Comparison of ENCODE assay signal across 29 cellular contexts in the genomic region with DNA sequence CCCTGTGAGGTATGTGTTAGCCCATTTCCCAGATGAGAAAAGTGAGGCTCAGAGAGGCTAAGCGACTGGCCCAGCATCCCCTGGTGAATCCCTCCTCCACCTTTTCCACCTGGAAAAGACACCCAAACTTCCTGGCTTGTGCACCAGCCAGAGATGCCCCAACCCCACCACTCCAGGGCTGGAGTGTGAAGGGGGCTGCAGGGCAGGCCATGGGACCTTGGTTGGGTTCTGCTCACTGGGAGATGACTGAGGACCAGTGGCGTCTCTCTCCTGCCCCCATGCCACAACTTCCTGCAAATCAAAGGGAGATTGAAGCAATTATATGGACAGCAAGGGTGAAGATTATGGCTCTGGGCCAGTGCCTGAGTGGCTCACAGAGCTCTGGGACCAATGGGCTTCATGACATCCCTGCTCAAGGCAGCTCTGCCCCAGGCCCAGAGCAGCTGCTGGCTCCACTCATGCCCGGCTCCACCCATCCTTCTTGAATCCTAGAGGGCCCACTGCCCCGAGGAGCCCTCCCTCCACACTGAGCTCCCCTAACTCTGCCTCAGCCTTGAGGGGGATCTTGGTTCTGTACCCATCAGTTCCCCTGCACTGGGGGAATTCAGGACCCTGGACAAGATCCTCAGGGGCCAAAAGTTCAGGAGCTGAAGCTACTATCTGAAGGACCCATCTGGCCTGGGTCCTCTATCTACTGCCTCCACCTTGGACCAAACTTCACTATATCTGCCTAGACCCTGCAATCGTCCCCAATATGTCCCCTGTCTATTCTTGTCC.
DNase-seq lines count a peak whose midpoint lies in the region; ATAC-seq, FAIRE-seq and TF ChIP-seq lines count a peak whose summit lies in the region.
"Had no signal": no experiment of that assay in that cellular context is flagged by ENCODE, and none has a peak within 500 bp of the region (broad histone marks: within the 10 kb centered on the region; RNA-seq: fewer than 3 reads in every experiment).

No MANE protein-coding gene starts in this region.

- H3K27me3 ChIP-seq in astrocyte (ENCODE audit: insufficient read depth, low read length) = no peaks in the 10 kb centered on the region
- H3K27me3 ChIP-seq: BE2C, sigmoid colon, SJCRH30 had no signal

- FAIRE-seq in astrocyte (lab: Jason Lieb, UNC) = no peak
- FAIRE-seq: GM18507, RCC 7860 had no signal

- no peaks in the 10 kb centered on the region for H3K36me3 ChIP-seq in astrocyte (ENCODE audit: insufficient read depth, low read length)
- H3K36me3 ChIP-seq: BE2C, left ventricle myocardium inferior, sigmoid colon, SJCRH30, tibial artery had no signal

- DNase-seq in activated T-cell treated with anti-CD3 and anti-CD28 coated beads, Interleukin-2, amount 50 U/mL, for 24 hours = peak; percentile 9
- DNase-seq in activated T-cell treated with anti-CD3 and anti-CD28 coated beads, Interleukin-2, amount 50 U/mL, for 1 hour = no peak
- DNase-seq in astrocyte (ENCODE audit: low read depth) (no peak), mesenteric fat pad (ENCODE audit: low spot score) (peak; percentile 37), NCI-H82 (lab: John Stamatoyannopoulos, UW) (no peak)
- no peak for DNase-seq in activated T-helper 1 cell treated with anti-CD3 and anti-CD28 coated beads, Interleukin-12 subunit alpha, Interleukin-12 subunit beta, Interleukin-2, Interleukin-4 antibody, amounts not matched to agents 30 ng/mL and 10 ng/mL and 1 ng/mL, durations not matched to agents 14 hours and 24 hours and 36 hours (ENCODE audit: low spot score)
- DNase-seq: activated CD4-positive, alpha-beta T cell treated with anti-CD3 and anti-CD28 coated beads for 4 hours; activated effector memory CD4-positive, alpha-beta T cell treated with Interleukin-2 at 50 U/mL for 16 hours; activated naive CD8-positive, alpha-beta T cell treated with anti-CD3 and anti-CD28 coated beads, Interleukin-2, amount 50 U/mL, for 24 hours; BE2C; effector memory CD8-positive, alpha-beta T cell; foreskin keratinocyte; GDM1; Kasumi-1; left ventricle myocardium inferior; NCI-H1694; NCI-H2171; NCI-H510A treated with DMSO at 0.1 percent for 48 hours; sigmoid colon had no signal

- H3K9ac ChIP-seq in astrocyte (ENCODE audit: low read length) = no peak overlapping the region

- no peaks in the 10 kb centered on the region for H3K36me3 Mint-ChIP-seq in activated T-cell treated with anti-CD3 and anti-CD28 coated beads, Interleukin-2, amount 50 U/mL, for 24 hours (ENCODE audit: low read depth)
- no peaks in the 10 kb centered on the region for H3K36me3 Mint-ChIP-seq in astrocyte (ENCODE audit: low read depth, unreplicated experiment)
- no peaks in the 10 kb centered on the region for H3K36me3 Mint-ChIP-seq in activated T-helper 1 cell treated with anti-CD3 and anti-CD28 coated beads, Interleukin-12 subunit alpha, Interleukin-12 subunit beta, Interleukin-2, Interleukin-4 antibody, amounts not matched to agents 30 ng/mL and 10 ng/mL and 1 ng/mL, durations not matched to agents 14 hours and 24 hours and 36 hours (ENCODE audit: low read depth)
- H3K36me3 Mint-ChIP-seq in stimulated activated memory B cell treated with anti-CD40 and anti-IgM and Interleukin-4, amounts not matched to agents 10 μg/mL and 1 μg/mL and 100 μg/mL, for 72 hours = no peaks in the 10 kb centered on the region
- H3K36me3 Mint-ChIP-seq: brain had no signal

- no peaks in the 10 kb centered on the region for H3K9me3 ChIP-seq in astrocyte (ENCODE audit: insufficient read depth, low read depth, low read length)
- H3K9me3 ChIP-seq: BE2C, left ventricle myocardium inferior, sigmoid colon, SJCRH30, tibial artery had no signal

- H3K4me2 ChIP-seq in astrocyte (ENCODE audit: low read length) = no peak overlapping the region

- no peak for ATAC-seq in stimulated activated memory B cell treated with anti-CD40 and anti-IgM and Interleukin-4, amounts not matched to agents 10 μg/mL and 1 μg/mL and 100 μg/mL, for 72 hours
- no peak for ATAC-seq in HG02642 (IDR thresholded peaks at IDR 0.05; ENCODE audit: poor library complexity, unreplicated experiment)
- ATAC-seq: activated naive CD8-positive, alpha-beta T cell treated with anti-CD3 and anti-CD28 coated beads, Interleukin-2, amount 50 U/mL, for 24 hours; effector memory CD8-positive, alpha-beta T cell; esophagus mucosa; foreskin keratinocyte; stimulated activated naive CD8-positive, alpha-beta T cell treated with anti-CD3 and anti-CD28 coated beads, Interleukin-15, amount 100 ng/mL, for 72 hours had no signal

- TF ChIP-seq CTCF in astrocyte (IDR thresholded peaks at IDR 0.05; ENCODE audit: insufficient read depth, low read depth, low read length) = no peak

- H3K27me3 Mint-ChIP-seq in activated T-cell treated with anti-CD3 and anti-CD28 coated beads, Interleukin-2, amount 50 U/mL, for 24 hours = peaks cover 58% of the 10 kb centered on the region
- peaks cover 33% of the 10 kb centered on the region for H3K27me3 Mint-ChIP-seq in astrocyte (ENCODE audit: low read depth, unreplicated experiment)
- H3K27me3 Mint-ChIP-seq in activated T-helper 1 cell treated with anti-CD3 and anti-CD28 coated beads, Interleukin-12 subunit alpha, Interleukin-12 subunit beta, Interleukin-2, Interleukin-4 antibody, amounts not matched to agents 30 ng/mL and 10 ng/mL and 1 ng/mL, durations not matched to agents 14 hours and 24 hours and 36 hours (ENCODE audit: insufficient read depth) = peaks cover 6% of the 10 kb centered on the region
- peaks cover 32% of the 10 kb centered on the region for H3K27me3 Mint-ChIP-seq in stimulated activated memory B cell treated with anti-CD40 and anti-IgM and Interleukin-4, amounts not matched to agents 10 μg/mL and 1 μg/mL and 100 μg/mL, for 72 hours

- H3K4me3 ChIP-seq in astrocyte (ENCODE audit: insufficient read depth, low read depth, low read length) = no peak overlapping the region
- H3K4me3 ChIP-seq: left ventricle myocardium inferior, sigmoid colon, SJCRH30, tibial artery had no signal

- no peak overlapping the region for H2AFZ ChIP-seq in astrocyte (ENCODE audit: low read depth, low read length)

- intact Hi-C loops in activated T-helper 1 cell treated with anti-CD3 and anti-CD28 coated beads, Interleukin-12 subunit alpha, Interleukin-12 subunit beta, Interleukin-2, Interleukin-4 antibody, amounts not matched to agents 30 ng/mL and 10 ng/mL and 1 ng/mL, durations not matched to agents 14 hours and 24 hours and 36 hours (cut with micrococcal nuclease) = no loop called here

- H3K4me1 ChIP-seq in astrocyte (ENCODE audit: insufficient read depth, low read length) = peaks cover 4% of the 10 kb centered on the region
- H3K4me1 ChIP-seq: foreskin keratinocyte, left ventricle myocardium inferior, sigmoid colon, SJCRH30, tibial artery had no signal

- no peaks in the 10 kb centered on the region for H3K4me1 Mint-ChIP-seq in activated T-cell treated with anti-CD3 and anti-CD28 coated beads, Interleukin-2, amount 50 U/mL, for 24 hours (ENCODE audit: low read depth)
- no peaks in the 10 kb centered on the region for H3K4me1 Mint-ChIP-seq in astrocyte (ENCODE audit: low read depth, unreplicated experiment)
- no peaks in the 10 kb centered on the region for H3K4me1 Mint-ChIP-seq in activated T-helper 1 cell treated with anti-CD3 and anti-CD28 coated beads, Interleukin-12 subunit alpha, Interleukin-12 subunit beta, Interleukin-2, Interleukin-4 antibody, amounts not matched to agents 30 ng/mL and 10 ng/mL and 1 ng/mL, durations not matched to agents 14 hours and 24 hours and 36 hours (ENCODE audit: low read depth)
- H3K4me1 Mint-ChIP-seq in stimulated activated memory B cell treated with anti-CD40 and anti-IgM and Interleukin-4, amounts not matched to agents 10 μg/mL and 1 μg/mL and 100 μg/mL, for 72 hours = no peaks in the 10 kb centered on the region
- H3K4me1 Mint-ChIP-seq: activated naive CD8-positive, alpha-beta T cell treated with anti-CD3 and anti-CD28 coated beads, Interleukin-2, amount 50 U/mL, for 24 hours; stimulated activated naive CD8-positive, alpha-beta T cell treated with anti-CD3 and anti-CD28 coated beads, Interleukin-15, amount 100 ng/mL, for 72 hours had no signal

- no peaks in the 10 kb centered on the region for H3K79me2 ChIP-seq in astrocyte (ENCODE audit: insufficient read depth, low read length)

- H3K4me3 Mint-ChIP-seq in activated T-cell treated with anti-CD3 and anti-CD28 coated beads, Interleukin-2, amount 50 U/mL, for 24 hours = no peak overlapping the region
- peak overlapping the region; percentile 43 for H3K4me3 Mint-ChIP-seq in astrocyte (ENCODE audit: unreplicated experiment)
- H3K4me3 Mint-ChIP-seq in activated T-helper 1 cell treated with anti-CD3 and anti-CD28 coated beads, Interleukin-12 subunit alpha, Interleukin-12 subunit beta, Interleukin-2, Interleukin-4 antibody, amounts not matched to agents 30 ng/mL and 10 ng/mL and 1 ng/mL, durations not matched to agents 14 hours and 24 hours and 36 hours = no peak overlapping the region
- no peak overlapping the region for H3K4me3 Mint-ChIP-seq in stimulated activated memory B cell treated with anti-CD40 and anti-IgM and Interleukin-4, amounts not matched to agents 10 μg/mL and 1 μg/mL and 100 μg/mL, for 72 hours
- H3K4me3 Mint-ChIP-seq: activated naive CD8-positive, alpha-beta T cell treated with anti-CD3 and anti-CD28 coated beads, Interleukin-2, amount 50 U/mL, for 24 hours; brain; effector memory CD8-positive, alpha-beta T cell; stimulated activated naive CD8-positive, alpha-beta T cell treated with anti-CD3 and anti-CD28 coated beads, Interleukin-15, amount 100 ng/mL, for 72 hours; T-helper 1 cell treated with Interleukin-12 subunit alpha and Interleukin-12 subunit beta and Interleukin-4 antibody, amounts not matched to agents 30 μg/mL and 1 μg/mL, for 36 hours had no signal

- no peaks in the 10 kb centered on the region for H3K9me3 Mint-ChIP-seq in activated T-cell treated with anti-CD3 and anti-CD28 coated beads, Interleukin-2, amount 50 U/mL, for 24 hours
- peaks cover 10% of the 10 kb centered on the region for H3K9me3 Mint-ChIP-seq in astrocyte (ENCODE audit: unreplicated experiment)
- H3K9me3 Mint-ChIP-seq in activated T-helper 1 cell treated with anti-CD3 and anti-CD28 coated beads, Interleukin-12 subunit alpha, Interleukin-12 subunit beta, Interleukin-2, Interleukin-4 antibody, amounts not matched to agents 30 ng/mL and 10 ng/mL and 1 ng/mL, durations not matched to agents 14 hours and 24 hours and 36 hours = no peaks in the 10 kb centered on the region
- peaks cover 8% of the 10 kb centered on the region for H3K9me3 Mint-ChIP-seq in stimulated activated memory B cell treated with anti-CD40 and anti-IgM and Interleukin-4, amounts not matched to agents 10 μg/mL and 1 μg/mL and 100 μg/mL, for 72 hours
- H3K9me3 Mint-ChIP-seq: effector memory CD8-positive, alpha-beta T cell; T-helper 1 cell treated with Interleukin-12 subunit alpha and Interleukin-12 subunit beta and Interleukin-4 antibody, amounts not matched to agents 30 μg/mL and 1 μg/mL, for 36 hours had no signal

- H3K27ac ChIP-seq in astrocyte (ENCODE audit: low read depth, low read length) = no peak overlapping the region
- H3K27ac ChIP-seq: foreskin keratinocyte, left ventricle myocardium inferior, sigmoid colon, SJCRH30, tibial artery had no signal

- H4K20me1 ChIP-seq in astrocyte (ENCODE audit: insufficient read depth, low read length) = no peaks in the 10 kb centered on the region

- no peak overlapping the region for H3K27ac Mint-ChIP-seq in activated T-cell treated with anti-CD3 and anti-CD28 coated beads, Interleukin-2, amount 50 U/mL, for 24 hours
- no peak overlapping the region for H3K27ac Mint-ChIP-seq in astrocyte (ENCODE audit: unreplicated experiment)
- H3K27ac Mint-ChIP-seq in activated T-helper 1 cell treated with anti-CD3 and anti-CD28 coated beads, Interleukin-12 subunit alpha, Interleukin-12 subunit beta, Interleukin-2, Interleukin-4 antibody, amounts not matched to agents 30 ng/mL and 10 ng/mL and 1 ng/mL, durations not matched to agents 14 hours and 24 hours and 36 hours = no peak overlapping the region
- H3K27ac Mint-ChIP-seq in stimulated activated memory B cell treated with anti-CD40 and anti-IgM and Interleukin-4, amounts not matched to agents 10 μg/mL and 1 μg/mL and 100 μg/mL, for 72 hours = no peak overlapping the region
- H3K27ac Mint-ChIP-seq: activated naive CD8-positive, alpha-beta T cell treated with anti-CD3 and anti-CD28 coated beads, Interleukin-2, amount 50 U/mL, for 24 hours; effector memory CD8-positive, alpha-beta T cell; stimulated activated naive CD8-positive, alpha-beta T cell treated with anti-CD3 and anti-CD28 coated beads, Interleukin-15, amount 100 ng/mL, for 72 hours; T-helper 1 cell treated with Interleukin-12 subunit alpha and Interleukin-12 subunit beta and Interleukin-4 antibody, amounts not matched to agents 30 μg/mL and 1 μg/mL, for 36 hours had no signal

Comparison
In these comparisons a context has a peak if more than half of its experiments do, and no peak if none do; other contexts are left out.
1. DNase-seq: peak in activated T-cell treated with anti-CD3 and anti-CD28 coated beads, Interleukin-2, amount 50 U/mL, for 24 hours (single experiment) and mesenteric fat pad (single experiment); none in activated T-cell treated with anti-CD3 and anti-CD28 coated beads, Interleukin-2, amount 50 U/mL, for 1 hour (single experiment), astrocyte (single experiment), NCI-H82 (single experiment) and activated T-helper 1 cell treated with anti-CD3 and anti-CD28 coated beads, Interleukin-12 subunit alpha, Interleukin-12 subunit beta, Interleukin-2, Interleukin-4 antibody, amounts not matched to agents 30 ng/mL and 10 ng/mL and 1 ng/mL, durations not matched to agents 14 hours and 24 hours and 36 hours (single experiment).